In genomic region chr1:166947398-166948043, GRCh38 we compare ENCODE assay signal across 7 cellular contexts. TPM values are rescaled to one million over a fixed set of nuclear protein-coding genes. Genes with fewer than 3 reads are reported as not detected.
A peak's percentile ranks its signal among the peaks of the same experiment; 100 is the strongest.
DNase-seq lines count a peak whose midpoint lies in the region; FAIRE-seq and TF ChIP-seq lines count a peak whose summit lies in the region.

No MANE protein-coding gene starts in this region.

- H3K4me1 ChIP-seq in stomach smooth muscle (ENCODE audit: control insufficient read depth, insufficient read depth, low read length), result peaks cover 16% of the 10 kb centered on the region

- H3K4me3 ChIP-seq in stomach smooth muscle (ENCODE audit: low read length in 2 of 2), result peak overlapping the region; percentile 40 to 71

- H3K27me3 ChIP-seq in stomach smooth muscle (ENCODE audit: control insufficient read depth in 1 of 2, insufficient read depth in 2 of 2, low read length in 2 of 2), result no peaks in the 10 kb centered on the region

- H3K27ac Mint-ChIP-seq in activated T-helper 1 cell treated with anti-CD3 and anti-CD28 coated beads, Interleukin-12 subunit alpha, Interleukin-12 subunit beta, Interleukin-2, Interleukin-4 antibody, amounts not matched to agents 30 ng/mL and 10 ng/mL and 1 ng/mL, durations not matched to agents 14 hours and 24 hours and 36 hours, result no peak overlapping the region
- no peak overlapping the region for H3K27ac Mint-ChIP-seq in activated naive CD4-positive, alpha-beta T cell treated with anti-CD3 and anti-CD28 coated beads, Interleukin-2, amount 10 ng/mL, durations not matched to agents 7 days and 5 days

- peak overlapping the region in 1 of 2 donors; percentile 3 for H3K9ac ChIP-seq in stomach smooth muscle (ENCODE audit: low read length in 2 of 2)

- TF ChIP-seq POLR2A in GM12891 (IDR thresholded peaks at IDR 0.05; ENCODE audit: low read depth, low read length), result no peak

- peak; percentile 9 for FAIRE-seq in GM12891 (lab: Jason Lieb, UNC)

- H3K9me3 ChIP-seq in stomach smooth muscle (ENCODE audit: control insufficient read depth in 2 of 2, low read length in 2 of 2), result no peaks in the 10 kb centered on the region

- H3K4me3 Mint-ChIP-seq in activated T-helper 1 cell treated with anti-CD3 and anti-CD28 coated beads, Interleukin-12 subunit alpha, Interleukin-12 subunit beta, Interleukin-2, Interleukin-4 antibody, amounts not matched to agents 30 ng/mL and 10 ng/mL and 1 ng/mL, durations not matched to agents 14 hours and 24 hours and 36 hours, result no peak overlapping the region
- no peak overlapping the region for H3K4me3 Mint-ChIP-seq in activated naive CD4-positive, alpha-beta T cell treated with anti-CD3 and anti-CD28 coated beads, Interleukin-2, amount 10 ng/mL, durations not matched to agents 7 days and 5 days

- CTCF ChIA-PET in activated naive CD4-positive, alpha-beta T cell treated with anti-CD3 and anti-CD28 coated beads, Interleukin-2, amount 10 ng/mL, durations not matched to agents 7 days and 5 days (lab: Charles Lee), result no interaction called here

- intact Hi-C loops in activated T-helper 1 cell treated with anti-CD3 and anti-CD28 coated beads, Interleukin-12 subunit alpha, Interleukin-12 subunit beta, Interleukin-2, Interleukin-4 antibody, amounts not matched to agents 30 ng/mL and 10 ng/mL and 1 ng/mL, durations not matched to agents 14 hours and 24 hours and 36 hours (cut with micrococcal nuclease), result no loop called here

- peaks cover 29% of the 10 kb centered on the region for H3K27me3 Mint-ChIP-seq in activated T-helper 1 cell treated with anti-CD3 and anti-CD28 coated beads, Interleukin-12 subunit alpha, Interleukin-12 subunit beta, Interleukin-2, Interleukin-4 antibody, amounts not matched to agents 30 ng/mL and 10 ng/mL and 1 ng/mL, durations not matched to agents 14 hours and 24 hours and 36 hours (ENCODE audit: insufficient read depth)
- peaks cover 32% of the 10 kb centered on the region for H3K27me3 Mint-ChIP-seq in activated naive CD4-positive, alpha-beta T cell treated with anti-CD3 and anti-CD28 coated beads, Interleukin-2, amount 10 ng/mL, durations not matched to agents 7 days and 5 days

- no peaks in the 10 kb centered on the region for H3K36me3 Mint-ChIP-seq in activated T-helper 1 cell treated with anti-CD3 and anti-CD28 coated beads, Interleukin-12 subunit alpha, Interleukin-12 subunit beta, Interleukin-2, Interleukin-4 antibody, amounts not matched to agents 30 ng/mL and 10 ng/mL and 1 ng/mL, durations not matched to agents 14 hours and 24 hours and 36 hours (ENCODE audit: low read depth)
- H3K36me3 Mint-ChIP-seq in activated naive CD4-positive, alpha-beta T cell treated with anti-CD3 and anti-CD28 coated beads, Interleukin-2, amount 10 ng/mL, durations not matched to agents 7 days and 5 days, result no peaks in the 10 kb centered on the region

- no peaks in the 10 kb centered on the region for H3K9me3 Mint-ChIP-seq in activated T-helper 1 cell treated with anti-CD3 and anti-CD28 coated beads, Interleukin-12 subunit alpha, Interleukin-12 subunit beta, Interleukin-2, Interleukin-4 antibody, amounts not matched to agents 30 ng/mL and 10 ng/mL and 1 ng/mL, durations not matched to agents 14 hours and 24 hours and 36 hours
- H3K9me3 Mint-ChIP-seq in activated naive CD4-positive, alpha-beta T cell treated with anti-CD3 and anti-CD28 coated beads, Interleukin-2, amount 10 ng/mL, durations not matched to agents 7 days and 5 days, result no peaks in the 10 kb centered on the region

- H3K27ac ChIP-seq in stomach smooth muscle (ENCODE audit: low read length), result no peak overlapping the region

- no peaks in the 10 kb centered on the region for H3K36me3 ChIP-seq in stomach smooth muscle (ENCODE audit: control insufficient read depth in 2 of 2, insufficient read depth in 2 of 2, low read length in 2 of 2)

- H3K4me1 Mint-ChIP-seq in activated T-helper 1 cell treated with anti-CD3 and anti-CD28 coated beads, Interleukin-12 subunit alpha, Interleukin-12 subunit beta, Interleukin-2, Interleukin-4 antibody, amounts not matched to agents 30 ng/mL and 10 ng/mL and 1 ng/mL, durations not matched to agents 14 hours and 24 hours and 36 hours (ENCODE audit: low read depth), result peaks cover 25% of the 10 kb centered on the region
- peaks cover 26% of the 10 kb centered on the region for H3K4me1 Mint-ChIP-seq in activated naive CD4-positive, alpha-beta T cell treated with anti-CD3 and anti-CD28 coated beads, Interleukin-2, amount 10 ng/mL, durations not matched to agents 7 days and 5 days

- DNase-seq in GM12891 (ENCODE audit: insufficient read length, low spot score) (no peak), NCI-H1417 treated with DMSO at 0.1 percent for 48 hours (lab: John Stamatoyannopoulos, UW) (peak; percentile 61), cerebellum (ENCODE audit: low spot score) (peak; percentile 54), left kidney (ENCODE audit: low read depth, low spot score) (peak; percentile 96)
- DNase-seq in activated T-helper 1 cell treated with anti-CD3 and anti-CD28 coated beads, Interleukin-12 subunit alpha, Interleukin-12 subunit beta, Interleukin-2, Interleukin-4 antibody, amounts not matched to agents 30 ng/mL and 10 ng/mL and 1 ng/mL, durations not matched to agents 14 hours and 24 hours and 36 hours (ENCODE audit: low spot score), result no peak
- no peak for DNase-seq in activated naive CD4-positive, alpha-beta T cell treated with anti-CD3 and anti-CD28 coated beads, Interleukin-2, amount 10 ng/mL, durations not matched to agents 7 days and 5 days

TF ChIP-seq in GM12891, 5 proteins besides CTCF, POLR2A, EP300 and RAD21:
- TF ChIP-seq TAF1 (IDR thresholded peaks at IDR 0.05; ENCODE audit: low read depth, low read length) (no peak), PAX5 (IDR thresholded peaks at IDR 0.05; ENCODE audit: insufficient read depth, low read length, severe bottlenecking) (no peak), POU2F2 (IDR thresholded peaks at IDR 0.05; ENCODE audit: low read depth, low read length) (no peak), POLR2AphosphoS5 (IDR thresholded peaks at IDR 0.05; ENCODE audit: low read depth, low read length) (no peak), SPI1 (IDR thresholded peaks at IDR 0.05; ENCODE audit: low read depth, low read length) (no peak)

RNA-seq across cellular contexts. Expression of gene ILDR2, which starts 27.8 kb away (rescaled TPM):
- 0.19 TPM for polyA plus RNA-seq in GM12891 (2012; ENCODE audit: low read depth, missing spikeins)
- 72.6 TPM for total RNA-seq in cerebellum
- 11.3 and 14.4 TPM in 2 replicates for total RNA-seq in activated T-helper 1 cell treated with anti-CD3 and anti-CD28 coated beads, Interleukin-12 subunit alpha, Interleukin-12 subunit beta, Interleukin-2, Interleukin-4 antibody, amounts not matched to agents 30 ng/mL and 10 ng/mL and 1 ng/mL, durations not matched to agents 14 hours and 24 hours and 36 hours

RNA-seq across cellular contexts. Expression of gene MAEL, which starts 41.6 kb away (rescaled TPM):
- 0.06 TPM for polyA plus RNA-seq in GM12891 (2012; ENCODE audit: low read depth, missing spikeins)
- 2.8 TPM for total RNA-seq in cerebellum
- not detected in 2 replicates for total RNA-seq in activated T-helper 1 cell treated with anti-CD3 and anti-CD28 coated beads, Interleukin-12 subunit alpha, Interleukin-12 subunit beta, Interleukin-2, Interleukin-4 antibody, amounts not matched to agents 30 ng/mL and 10 ng/mL and 1 ng/mL, durations not matched to agents 14 hours and 24 hours and 36 hours

Comparison
In these comparisons a context has a peak if more than half of its experiments do, and no peak if none do; other contexts are left out.
1. DNase-seq: peak in NCI-H1417 treated with DMSO at 0.1 percent for 48 hours (single experiment), cerebellum (single experiment) and left kidney (single experiment); none in GM12891 (single experiment), activated T-helper 1 cell treated with anti-CD3 and anti-CD28 coated beads, Interleukin-12 subunit alpha, Interleukin-12 subunit beta, Interleukin-2, Interleukin-4 antibody, amounts not matched to agents 30 ng/mL and 10 ng/mL and 1 ng/mL, durations not matched to agents 14 hours and 24 hours and 36 hours (single experiment) and activated naive CD4-positive, alpha-beta T cell treated with anti-CD3 and anti-CD28 coated beads, Interleukin-2, amount 10 ng/mL, durations not matched to agents 7 days and 5 days (single experiment).